Comparison of ENCODE assay signal across 8 cellular contexts in genomic region chr15:50686468-50687301, GRCh38. TPM values are rescaled to one million over a fixed set of nuclear protein-coding genes. Genes with fewer than 3 reads are reported as not detected.
DNase-seq lines count a peak whose midpoint lies in the region; ATAC-seq and TF ChIP-seq lines count a peak whose summit lies in the region.

Gene TRPM7 (minus strand): TSS chr15:50686797. CDS start chr15:50686533, 264 bp downstream.

- H3K9me3 ChIP-seq in SJCRH30 (replicated peaks) (no peaks in the 10 kb centered on the region), neuron (ENCODE audit: low read length) (no peaks in the 10 kb centered on the region), subcutaneous abdominal adipose tissue (ENCODE audit: control insufficient read depth in 5 of 5, low read length in 5 of 5) (no peaks in the 10 kb centered on the region)

- H3K27me3 ChIP-seq in H7 (ENCODE audit: control insufficient read depth, insufficient read depth, low read length) (no peaks in the 10 kb centered on the region), SJCRH30 (no peaks in the 10 kb centered on the region), foreskin keratinocyte (no peaks in the 10 kb centered on the region), neuron (ENCODE audit: insufficient read depth, low read length) (no peaks in the 10 kb centered on the region), subcutaneous abdominal adipose tissue (ENCODE audit: control insufficient read depth in 5 of 5, insufficient read depth in 4 of 5, low read length in 5 of 5) (no peaks in the 10 kb centered on the region)

- peak within 1 kb of the TSS; percentile 95 for H2AFZ ChIP-seq in neuron (ENCODE audit: low read depth, low read length)

- H3K27ac ChIP-seq in SJCRH30 (peak within 1 kb of the TSS; percentile 69), foreskin keratinocyte (peak within 1 kb of the TSS; percentile 68), subcutaneous abdominal adipose tissue (ENCODE audit: low read depth, low read length) (peak within 1 kb of the TSS; percentile 99)

- peak within 1 kb of the TSS; percentile 94 to 99 (median 96) for H3K9ac ChIP-seq in subcutaneous abdominal adipose tissue (ENCODE audit: low read length in 5 of 5)

- ATAC-seq in foreskin keratinocyte = peak; percentile 77

- H3K4me1 ChIP-seq in SJCRH30 (no peaks in the 10 kb centered on the region), foreskin keratinocyte (peaks cover 18% of the 10 kb centered on the region), neuron (ENCODE audit: insufficient read depth, low read length) (peaks cover 17% of the 10 kb centered on the region), subcutaneous abdominal adipose tissue (ENCODE audit: control insufficient read depth in 5 of 5, insufficient read depth in 5 of 5, low read length in 5 of 5) (peaks cover 2 to 42% (median 26%) of the 10 kb centered on the region in 5 donors)

- TF ChIP-seq CTCF in foreskin keratinocyte (conservative IDR thresholded peaks at IDR 0.05) = peak; percentile 23

- no peaks in the 10 kb centered on the region for H3K36me3 ChIP-seq in H7 (replicated peaks; ENCODE audit: control insufficient read depth, insufficient read depth, low read length)
- 0 out of 2 replicates have a peak, but pooled peaks cover 2% of the 10 kb centered on the region for H3K36me3 ChIP-seq in SJCRH30
- H3K36me3 ChIP-seq in neuron (ENCODE audit: insufficient read depth, low read length) = peaks cover 8% of the 10 kb centered on the region
- H3K36me3 ChIP-seq in subcutaneous abdominal adipose tissue (ENCODE audit: control insufficient read depth in 5 of 5, insufficient read depth in 5 of 5, low read length in 5 of 5) = peaks cover 0 to 5% (median 0%) of the 10 kb centered on the region in 5 donors

- H3K4me3 ChIP-seq in H7 (ENCODE audit: insufficient read depth, low read depth, low read length) (peak within 1 kb of the TSS; percentile 85), SJCRH30 (peak within 1 kb of the TSS; percentile 90), neuron (ENCODE audit: low read length) (peak within 1 kb of the TSS; percentile 67), subcutaneous abdominal adipose tissue (ENCODE audit: low read depth in 1 of 5, low read length in 5 of 5) (peak within 1 kb of the TSS; percentile 91 to 98 (median 96))

- DNase-seq in ELR (ENCODE audit: low read depth) (peak; percentile 89), H7 (peak; percentile 95), M059J (ENCODE audit: low read depth) (peak; percentile 81), SJCRH30 (peak; percentile 78 to 85), foreskin keratinocyte (peak; percentile 84 to 86)
- DNase-seq in activated gamma-delta T cell treated with anti-CD3 and anti-CD28 coated beads, Interleukin-2, amount 50 U/mL, for 16 hours (ENCODE audit: low read depth) = peak; percentile 81

RNA-seq across cellular contexts. Expression of gene TRPM7, which starts in this region (rescaled TPM):
- total RNA-seq in H7 (2014; rRNA removed; shearing (Covaris generic)) = 16.5 and 21.7 TPM in 2 replicates
- total RNA-seq in M059J (2014; rRNA removed; shearing (Covaris generic)) = 16.3 and 16.7 TPM in 2 replicates
- 31.5 and 39.3 TPM in 2 replicates for total RNA-seq in SJCRH30 (2014; rRNA removed; shearing (Covaris generic))
- total RNA-seq in foreskin keratinocyte = 30.4 and 32.8 TPM in 2 replicates
- 4.0 and 5.1 TPM in 2 replicates for polyA plus RNA-seq in foreskin keratinocyte

Comparison
In these comparisons a context has a peak if more than half of its experiments do, and no peak if none do; other contexts are left out.
1. Peak in every context shown above with its lines: DNase-seq, ATAC-seq, H3K4me3 ChIP-seq and H3K27ac ChIP-seq.